ENCODE assay signal across 28 cellular contexts in genomic region chr2:28317390-28317789, GRCh38.
A peak's percentile ranks its signal among the peaks of the same experiment; 100 is the strongest.
DNase-seq lines count a peak whose midpoint lies in the region; ATAC-seq and TF ChIP-seq lines count a peak whose summit lies in the region.
"Had no signal": no experiment of that assay in that cellular context is flagged by ENCODE, and none has a peak within 500 bp of the region (broad histone marks: within the 10 kb centered on the region; RNA-seq: fewer than 3 reads in every experiment).

No MANE protein-coding gene starts in this region.

- peaks cover 4% of the 10 kb centered on the region for H3K9me3 Mint-ChIP-seq in activated CD4-positive, alpha-beta T cell treated with anti-CD3 and anti-CD28 coated beads, Interleukin-2, amount 10 ng/mL, durations not matched to agents 7 days and 5 days
- H3K9me3 Mint-ChIP-seq in stimulated activated naive B cell treated with anti-CD40 and anti-IgM and Interleukin-4, amounts not matched to agents 10 μg/mL and 1 μg/mL and 100 μg/mL, for 72 hours = no peaks in the 10 kb centered on the region
- H3K9me3 Mint-ChIP-seq: CD14-positive monocyte; CD8-positive, alpha-beta memory T cell had no signal

- peaks cover 1% of the 10 kb centered on the region for H3K4me1 Mint-ChIP-seq in activated CD4-positive, alpha-beta T cell treated with anti-CD3 and anti-CD28 coated beads, Interleukin-2, amount 10 ng/mL, durations not matched to agents 7 days and 5 days
- peaks cover 4 to 5% of the 10 kb centered on the region in 2 donors for H3K4me1 Mint-ChIP-seq in stimulated activated naive B cell treated with anti-CD40 and anti-IgM and Interleukin-4, amounts not matched to agents 10 μg/mL and 1 μg/mL and 100 μg/mL, for 72 hours
- H3K4me1 Mint-ChIP-seq: CD8-positive, alpha-beta memory T cell had no signal

- H3K4me3 ChIP-seq in esophagus squamous epithelium = no peak overlapping the region
- no peak overlapping the region for H3K4me3 ChIP-seq in skin epidermis
- H3K4me3 ChIP-seq: GM12878, PC-9 had no signal

- 46 to 49% methylated on average over 2 of the region's 2 CpGs for WGBS in esophagus squamous epithelium, 2 donors

- no peaks in the 10 kb centered on the region for H3K27me3 Mint-ChIP-seq in activated CD4-positive, alpha-beta T cell treated with anti-CD3 and anti-CD28 coated beads, Interleukin-2, amount 10 ng/mL, durations not matched to agents 7 days and 5 days
- no peaks in the 10 kb centered on the region for H3K27me3 Mint-ChIP-seq in stimulated activated naive B cell treated with anti-CD40 and anti-IgM and Interleukin-4, amounts not matched to agents 10 μg/mL and 1 μg/mL and 100 μg/mL, for 72 hours
- H3K27me3 Mint-ChIP-seq: CD8-positive, alpha-beta memory T cell had no signal

- ATAC-seq in stimulated activated naive B cell treated with anti-CD40 and anti-IgM and Interleukin-4, amounts not matched to agents 10 μg/mL and 1 μg/mL and 100 μg/mL, for 72 hours (replicated peaks) = no peak
- ATAC-seq in GM18498 (IDR thresholded peaks at IDR 0.05; ENCODE audit: unreplicated experiment) = no peak
- ATAC-seq: GM12878, HCT116, Right ventricle myocardium inferior had no signal

- peaks cover 2% of the 10 kb centered on the region for H3K36me3 Mint-ChIP-seq in activated CD4-positive, alpha-beta T cell treated with anti-CD3 and anti-CD28 coated beads, Interleukin-2, amount 10 ng/mL, durations not matched to agents 7 days and 5 days (ENCODE audit: low read depth)
- H3K36me3 Mint-ChIP-seq in stimulated activated naive B cell treated with anti-CD40 and anti-IgM and Interleukin-4, amounts not matched to agents 10 μg/mL and 1 μg/mL and 100 μg/mL, for 72 hours = peaks cover 7 to 32% of the 10 kb centered on the region in 2 donors

- peak overlapping the region; percentile 67 for H3K27ac Mint-ChIP-seq in activated CD4-positive, alpha-beta T cell treated with anti-CD3 and anti-CD28 coated beads, Interleukin-2, amount 10 ng/mL, durations not matched to agents 7 days and 5 days
- H3K27ac Mint-ChIP-seq in stimulated activated naive B cell treated with anti-CD40 and anti-IgM and Interleukin-4, amounts not matched to agents 10 μg/mL and 1 μg/mL and 100 μg/mL, for 72 hours = no peak overlapping the region

- H3K4me3 Mint-ChIP-seq in activated CD4-positive, alpha-beta T cell treated with anti-CD3 and anti-CD28 coated beads, Interleukin-2, amount 10 ng/mL, durations not matched to agents 7 days and 5 days = no peak overlapping the region
- no peak overlapping the region for H3K4me3 Mint-ChIP-seq in stimulated activated naive B cell treated with anti-CD40 and anti-IgM and Interleukin-4, amounts not matched to agents 10 μg/mL and 1 μg/mL and 100 μg/mL, for 72 hours
- H3K4me3 Mint-ChIP-seq: CD14-positive monocyte; CD8-positive, alpha-beta memory T cell had no signal

- peaks cover 12 to 80% (median 22%) of the 10 kb centered on the region in 3 donors for H3K4me1 ChIP-seq in esophagus squamous epithelium

- no peak for TF ChIP-seq POLR2A in esophagus squamous epithelium (IDR thresholded peaks at IDR 0.05)

- POLR2A ChIA-PET in activated CD4-positive, alpha-beta T cell treated with anti-CD3 and anti-CD28 coated beads, Interleukin-2, amount 10 ng/mL, durations not matched to agents 7 days and 5 days (lab: Charles Lee) = no interaction called here

- peak overlapping the region; percentile 85 to 95 (median 91) for H3K27ac ChIP-seq in esophagus squamous epithelium
- H3K27ac ChIP-seq in skin epidermis = peak overlapping the region in 16 of 21 experiments; percentile 10 to 66 (median 41)
- H3K27ac ChIP-seq: PC-9 had no signal

- DNase-seq in activated CD4-positive, alpha-beta T cell treated with anti-CD3 and anti-CD28 coated beads, Interleukin-2, amount 10 ng/mL, durations not matched to agents 7 days and 5 days = no peak
- DNase-seq in activated CD4-positive, alpha-beta T cell treated with anti-CD3 and anti-CD28 coated beads, Interleukin-2, amount 50 U/mL, for 1 hour = no peak
- no peak for DNase-seq in esophagus squamous epithelium (lab: John Stamatoyannopoulos, UW)
- no peak for DNase-seq in stimulated activated naive B cell treated with anti-CD40 and anti-IgM and Interleukin-4, amounts not matched to agents 10 μg/mL and 1 μg/mL and 100 μg/mL, for 72 hours
- DNase-seq in GM19240 (ENCODE audit: insufficient read length, low spot score) = no peak
- DNase-seq in SHP77 (lab: John Stamatoyannopoulos, UW) = no peak
- DNase-seq: 8988T; ACHN; BE2C; CD8-positive, alpha-beta memory T cell; DMS 273 treated with DMSO at 0.1 percent for 48 hours; DMS79; EL; GDM1; Karpas-422; NCI-H1092; NCI-H1417 treated with DMSO at 0.1 percent for 48 hours; NCI-H1694 treated with DMSO at 0.1 percent for 48 hours; NCI-H2081; NCI-H2227 treated with DMSO at 0.1 percent for 48 hours; NCI-H526 treated with DMSO at 0.1 percent for 48 hours; PC-9 had no signal

- TF ChIP-seq CTCF in esophagus squamous epithelium (IDR thresholded peaks at IDR 0.05) = no peak

- no peaks in the 10 kb centered on the region for H3K9me3 ChIP-seq in esophagus squamous epithelium
- H3K9me3 ChIP-seq: BE2C had no signal

- no peaks in the 10 kb centered on the region for H3K27me3 ChIP-seq in esophagus squamous epithelium
- H3K27me3 ChIP-seq: BE2C had no signal

- CTCF ChIA-PET in activated CD4-positive, alpha-beta T cell treated with anti-CD3 and anti-CD28 coated beads, Interleukin-2, amount 10 ng/mL, durations not matched to agents 7 days and 5 days (lab: Charles Lee) = interaction anchor here (1.3 kb wide), 1 partner anchor 9 kb away, joined by 4 read pairs; no protein-coding TSS in a partner anchor

- intact Hi-C loops in esophagus squamous epithelium (cut with DNase I) = no loop called here

- H3K36me3 ChIP-seq in esophagus squamous epithelium = peaks cover 0 to 3% (median 0%) of the 10 kb centered on the region in 3 donors
- H3K36me3 ChIP-seq: BE2C had no signal
